ENCODE assay signal across 21 cellular contexts in genomic region chr6:75326557-75327258, GRCh38. TPM values are rescaled to one million over a fixed set of nuclear protein-coding genes. Genes with fewer than 3 reads are reported as not detected.
DNase-seq lines count a peak whose midpoint lies in the region; ATAC-seq, FAIRE-seq and TF ChIP-seq lines count a peak whose summit lies in the region.
"Had no signal": no experiment of that assay in that cellular context is flagged by ENCODE, and none has a peak within 500 bp of the region (broad histone marks: within the 10 kb centered on the region; RNA-seq: fewer than 3 reads in every experiment).

No MANE protein-coding gene starts in this region.

- no peak for TF ChIP-seq RAD21 in A549 (conservative IDR thresholded peaks at IDR 0.05 in 1 of 2, IDR thresholded peaks at IDR 0.05 in 1 of 2)

- peaks cover 12% of the 10 kb centered on the region for H3K4me1 ChIP-seq in A549
- peaks cover 20% of the 10 kb centered on the region for H3K4me1 ChIP-seq in HUES48 (ENCODE audit: control insufficient read depth, insufficient read depth, low read length)
- peaks cover 17% of the 10 kb centered on the region for H3K4me1 ChIP-seq in iPS-20b (ENCODE audit: insufficient read depth, low read length)
- H3K4me1 ChIP-seq in right cardiac atrium (ENCODE audit: control insufficient read depth, insufficient read depth, low read length), result no peaks in the 10 kb centered on the region
- H3K4me1 ChIP-seq: right atrium auricular region, suprapubic skin had no signal

- DNase-seq in A549 (ENCODE audit: low read depth in 1 of 2, low spot score in 1 of 2) (peak; percentile 5 to 31), choroid plexus epithelial cell (ENCODE audit: low read depth) (peak; percentile 52), GM20000 (ENCODE audit: low spot score) (no peak), NCI-H526 treated with DMSO at 0.1 percent for 48 hours (lab: John Stamatoyannopoulos, UW) (no peak), right cardiac atrium (no peak)
- DNase-seq: activated CD4-positive, alpha-beta T cell treated with anti-CD3 and anti-CD28 coated beads for 36 hours; activated T-cell treated with anti-CD3 and anti-CD28 coated beads, Interleukin-2, amount 50 U/mL, for 72 hours; effector memory CD4-positive, alpha-beta T cell; kidney; NCI-H187 treated with DMSO at 0.1 percent for 48 hours; NCI-H345; NK-92 treated with Interleukin-12 subunit alpha and Interleukin-12 subunit beta, amount 100 ng/mL, for 24 hours; occipital lobe; stimulated activated CD4-positive, alpha-beta T cell treated with anti-CD3 and anti-CD28 coated beads, Interleukin-15, amount 100 ng/mL, for 24 hours had no signal

- TF ChIP-seq POLR2A in A549 (IDR thresholded peaks at IDR 0.05; ENCODE audit: low read length), result no peak

- H3K27ac ChIP-seq in A549 (peak overlapping the region in 1 of 2 experiments; percentile 6; a peak in 2 of 6 replicates), HUES48 (ENCODE audit: low read depth, low read length) (peak overlapping the region; percentile 72), iPS-20b (ENCODE audit: low read length) (peak overlapping the region; percentile 46), right cardiac atrium (ENCODE audit: low read length) (no peak overlapping the region)
- H3K27ac ChIP-seq: right atrium auricular region, suprapubic skin had no signal

- no peak for FAIRE-seq in A549 (lab: Jason Lieb, UNC)
- FAIRE-seq: astrocyte, kidney had no signal

- TF ChIP-seq CTCF in A549 (IDR thresholded peaks at IDR 0.05), result no peak
- TF ChIP-seq CTCF in choroid plexus epithelial cell (conservative IDR thresholded peaks at IDR 0.05; ENCODE audit: low read depth, low read length), result no peak
- no peak for TF ChIP-seq CTCF in GM20000 (IDR thresholded peaks at IDR 0.05; ENCODE audit: extremely low read depth, missing control alignments)

- WGBS in A549 (ENCODE audit: missing lambda C conversion rate), result 65% methylated on average over 2 of the region's 2 CpGs
- 84% methylated on average over 2 of the region's 2 CpGs for WGBS in right cardiac atrium

- H3K27me3 ChIP-seq in HUES48 (ENCODE audit: control insufficient read depth, insufficient read depth, low read length) (no peaks in the 10 kb centered on the region), iPS-20b (ENCODE audit: insufficient read depth, low read length) (no peaks in the 10 kb centered on the region), right cardiac atrium (ENCODE audit: control insufficient read depth, insufficient read depth) (no peaks in the 10 kb centered on the region)
- H3K27me3 ChIP-seq: right atrium auricular region, suprapubic skin had no signal

- H3K9ac ChIP-seq in HUES48 (ENCODE audit: low read depth, low read length) (no peak overlapping the region; the same call in 1 of the 2 replicates), iPS-20b (ENCODE audit: low read depth, low read length) (no peak overlapping the region)

- H3K4me3 ChIP-seq in A549 (no peak overlapping the region), HUES48 (ENCODE audit: low read depth, low read length) (no peak overlapping the region), choroid plexus epithelial cell (ENCODE audit: low read depth, low read length) (no peak overlapping the region), iPS-20b (ENCODE audit: low read length) (peak overlapping the region; percentile 29; the same call in 1 of the 2 replicates), right cardiac atrium (ENCODE audit: low read length) (no peak overlapping the region)
- H3K4me3 ChIP-seq: lung, right atrium auricular region, suprapubic skin had no signal

- ATAC-seq in A549 (peak; percentile 64; a peak in 4 of 6 replicates), GM21423 (IDR thresholded peaks at IDR 0.05; ENCODE audit: unreplicated experiment) (no peak), right cardiac atrium (no peak)
- ATAC-seq: activated CD4-positive, alpha-beta T cell treated with anti-CD3 and anti-CD28 coated beads for 36 hours; activated T-cell treated with anti-CD3 and anti-CD28 coated beads, Interleukin-2, amount 50 U/mL, for 72 hours had no signal

- POLR2A ChIA-PET in A549 (lab: Yijun Ruan, JAX), result no interaction called here

- CTCF ChIA-PET in A549 (lab: Yijun Ruan, JAX), result no interaction called here

- TF ChIP-seq EP300 in A549 (IDR thresholded peaks at IDR 0.05), result no peak

- H3K9me3 ChIP-seq in A549 (no peaks in the 10 kb centered on the region), HUES48 (ENCODE audit: control insufficient read depth, insufficient read depth, low read length) (no peaks in the 10 kb centered on the region), iPS-20b (ENCODE audit: insufficient read depth, low read depth, low read length) (no peaks in the 10 kb centered on the region), right cardiac atrium (ENCODE audit: control insufficient read depth, low read length) (no peaks in the 10 kb centered on the region)
- H3K9me3 ChIP-seq: right atrium auricular region, suprapubic skin had no signal

- H3K36me3 ChIP-seq in HUES48 (ENCODE audit: control insufficient read depth, insufficient read depth, low read length) (no peaks in the 10 kb centered on the region), iPS-20b (ENCODE audit: insufficient read depth, low read depth, low read length) (no peaks in the 10 kb centered on the region)
- H3K36me3 ChIP-seq: right atrium auricular region, suprapubic skin had no signal

- peak overlapping the region; percentile 17; the same call in 1 of the 3 replicates for H3K4me2 ChIP-seq in A549

- intact Hi-C loops in right cardiac atrium (cut with DNase I), result no loop called here

TF ChIP-seq in A549, 52 proteins besides CTCF, POLR2A, EP300 and RAD21:
- TF ChIP-seq NR3C1 (IDR thresholded peaks at IDR 0.05) (no peak), HDAC2 (IDR thresholded peaks at IDR 0.05) (no peak), RFX5 (IDR thresholded peaks at IDR 0.05) (no peak), GATA3 (IDR thresholded peaks at IDR 0.05; ENCODE audit: borderline replicate concordance) (no peak), CEBPB (IDR thresholded peaks at IDR 0.05) (peak; percentile 46 to 53; a peak in 3 of 4 replicates), TP53 (CRISPR knock-in tag; IDR thresholded peaks at IDR 0.05) (no peak), MAX (IDR thresholded peaks at IDR 0.05) (no peak), ATOH8 (CRISPR knock-in tag; IDR thresholded peaks at IDR 0.05; ENCODE audit: low read depth) (no peak), BCL3 (IDR thresholded peaks at IDR 0.05) (no peak), E2F6 (IDR thresholded peaks at IDR 0.05; ENCODE audit: borderline replicate concordance, low read depth) (no peak), FOSL2 (IDR thresholded peaks at IDR 0.05) (no peak), FOSL2 (CRISPR knock-in tag; IDR thresholded peaks at IDR 0.05) (peak; percentile 46), HOXB5 (CRISPR knock-in tag; IDR thresholded peaks at IDR 0.05) (no peak), CBX8 (IDR thresholded peaks at IDR 0.05) (no peak), CHD4 (IDR thresholded peaks at IDR 0.05; ENCODE audit: borderline replicate concordance) (no peak), KDM5A (IDR thresholded peaks at IDR 0.05) (no peak)

RNA-seq across cellular contexts. Expression of gene TMEM30A, which starts 42.1 kb away (rescaled TPM):
- polyA plus RNA-seq in A549 (2011; rRNA removed), result 75.5 and 94.3 TPM in 2 replicates
- 10.5 and 13.0 TPM in 2 replicates for polyA plus RNA-seq in A549 (2012; cell fraction: cytosol; rRNA removed)
- polyA plus RNA-seq in A549 (2012; cell fraction: nucleus; rRNA removed), result 9.4 and 17.2 TPM in 2 replicates
- polyA plus RNA-seq in A549 (2017; fragmentation: RNase III; extraction: RNeasy Plus Mini Kit Qiagen cat#74134 plus additional on column Dnase treatment), result 56.1 to 65.1 TPM (median 61.6 TPM) in 3 replicates
- polyA minus RNA-seq in A549 (2011; rRNA and poly(A)+ RNA removed), result 26.4 and 26.9 TPM in 2 replicates
- total RNA-seq in right cardiac atrium, result 10 to 100 TPM; 58.6 to 70.7 (median 65.5) TPM
- polyA plus RNA-seq in right cardiac atrium, result 34.6 TPM

Comparison
In these comparisons a context has a peak if more than half of its experiments do, and no peak if none do; other contexts are left out.
1. ATAC-seq: peak in A549 (2 of 2); none in GM21423 (single experiment) and right cardiac atrium (0 of 2).
2. DNase-seq: peak in A549 (2 of 2) and choroid plexus epithelial cell (single experiment); none in GM20000 (single experiment), NCI-H526 treated with DMSO at 0.1 percent for 48 hours (single experiment) and right cardiac atrium (0 of 3).